Comparison of ENCODE assay signal across 18 cellular contexts in the genomic region with DNA sequence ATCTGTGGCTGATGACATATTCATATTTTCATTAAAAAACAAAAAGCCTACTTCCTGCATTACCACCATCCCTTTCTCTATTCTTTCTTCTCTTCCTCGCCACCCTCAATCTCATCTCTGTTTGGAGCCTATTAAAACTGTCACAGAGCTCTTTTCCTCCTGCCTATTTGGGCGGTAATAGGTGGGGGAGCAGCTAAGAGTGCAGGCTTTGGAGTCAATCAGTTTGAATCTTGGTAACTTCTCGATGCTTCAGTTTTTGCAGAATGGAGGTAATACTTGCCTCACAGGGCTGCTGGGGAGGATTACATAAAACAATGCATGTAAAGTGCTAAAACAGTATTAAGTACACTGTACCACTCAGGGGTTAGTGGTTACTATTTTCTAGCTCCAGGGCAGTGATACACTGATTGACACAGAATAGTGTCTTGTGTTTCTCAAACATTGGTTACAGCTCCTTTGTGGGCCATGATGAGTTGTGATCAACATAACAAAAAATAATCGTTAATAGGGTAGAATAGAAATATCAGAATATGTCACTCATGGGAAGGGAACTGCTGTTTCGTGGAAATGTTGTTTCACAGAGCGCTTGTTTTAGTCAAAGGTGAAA. TPM values are rescaled to one million over a fixed set of nuclear protein-coding genes. Genes with fewer than 3 reads are reported as not detected.
DNase-seq lines count a peak whose midpoint lies in the region; TF ChIP-seq lines count a peak whose summit lies in the region.
"Had no signal": no experiment of that assay in that cellular context is flagged by ENCODE, and none has a peak within 500 bp of the region (broad histone marks: within the 10 kb centered on the region; RNA-seq: fewer than 3 reads in every experiment).

No MANE protein-coding gene starts in this region.

- H3K36me3 ChIP-seq in left ventricle myocardium inferior (no peaks in the 10 kb centered on the region), right atrium auricular region (no peaks in the 10 kb centered on the region), esophagus squamous epithelium (no peaks in the 10 kb centered on the region), neuronal stem cell (replicated peaks in 1 of 2; ENCODE audit: control insufficient read depth in 2 of 2, insufficient read depth in 2 of 2, low read length in 2 of 2) (no peaks in the 10 kb centered on the region), tibial nerve (no peaks in the 10 kb centered on the region), MG63 (no peaks in the 10 kb centered on the region)
- H3K36me3 ChIP-seq: ovary had no signal

- no peak overlapping the region for H3K14ac ChIP-seq in neuronal stem cell (ENCODE audit: low read length)

- no peak overlapping the region for H2AK5ac ChIP-seq in neuronal stem cell (ENCODE audit: low read depth, low read length)

- H3K9me3 ChIP-seq in left ventricle myocardium inferior (replicated peaks) (no peaks in the 10 kb centered on the region), right atrium auricular region (no peaks in the 10 kb centered on the region), esophagus squamous epithelium (no peaks in the 10 kb centered on the region), neuronal stem cell (replicated peaks in 1 of 2; ENCODE audit: control insufficient read depth in 2 of 2, insufficient read depth in 1 of 2, low read depth in 1 of 2, low read length in 2 of 2) (no peaks in the 10 kb centered on the region), tibial nerve (no peaks in the 10 kb centered on the region), MG63 (no peaks in the 10 kb centered on the region)
- H3K9me3 ChIP-seq: ovary, SK-N-SH, testis had no signal

- H3K23ac ChIP-seq in neuronal stem cell (ENCODE audit: low read depth, low read length, poor library complexity), result no peak overlapping the region

- H2BK15ac ChIP-seq in neuronal stem cell (ENCODE audit: low read length), result no peak overlapping the region

- intact Hi-C loops in left ventricle myocardium inferior (cut with micrococcal nuclease), result no loop called here
- intact Hi-C loops in esophagus squamous epithelium (cut with DNase I), result no loop called here

- H3K4me2 ChIP-seq in neuronal stem cell (ENCODE audit: insufficient read depth, low read length, poor library complexity, severe bottlenecking), result peak overlapping the region; percentile 28
- H3K4me2 ChIP-seq: BLaER1 treated with 17β-estradiol and CSF1 and Interleukin-3, amounts not matched to agents 10 nM and 100 nM; SK-N-SH had no signal

- no peak overlapping the region for H2AFZ ChIP-seq in neuronal stem cell (ENCODE audit: low read length)

- DNase-seq in left ventricle myocardium inferior (no peak), right atrium auricular region (ENCODE audit: low spot score) (no peak), esophagus squamous epithelium (lab: John Stamatoyannopoulos, UW) (no peak), neuronal stem cell (ENCODE audit: low spot score) (no peak), NCI-H1105 (lab: John Stamatoyannopoulos, UW) (no peak), tibial nerve (ENCODE audit: low spot score in 2 of 2) (no peak), MG63 (no peak)
- DNase-seq in activated effector memory CD4-positive, alpha-beta T cell treated with anti-CD3 and anti-CD28 coated beads, Interleukin-2, amount 50 U/mL, for 16 hours, result no peak
- DNase-seq: activated CD4-positive, alpha-beta T cell treated with anti-CD3 and anti-CD28 coated beads for 4 hours; activated effector memory CD4-positive, alpha-beta T cell treated with Interleukin-2 at 50 U/mL for 16 hours; left colon; MM.1S; NCI-H82; ovary; SK-N-SH; stimulated activated CD4-positive, alpha-beta T cell treated with anti-CD3 and anti-CD28 coated beads, Interleukin-12 subunit alpha, Interleukin-12 subunit beta, amount 100 ng/mL, for 4 hours; testis had no signal

- WGBS in esophagus squamous epithelium, 2 donors, result 63 to 67% methylated on average over 6 of the region's 6 CpGs
- no CpG with 5 or more reads among the region's 6 CpGs for WGBS in neuronal stem cell (ENCODE audit: extremely low coverage in 2 of 2, insufficient read length in 2 of 2, insufficient replicate concordance in 1 of 2), 2 donors
- WGBS in tibial nerve, 2 donors, result 79 to 91% methylated on average over 6 of the region's 6 CpGs

- H3K9ac ChIP-seq in neuronal stem cell (ENCODE audit: low read depth, low read length, poor library complexity), result no peak overlapping the region
- H3K9ac ChIP-seq: BLaER1 treated with 17β-estradiol and CSF1 and Interleukin-3, amounts not matched to agents 10 nM and 100 nM; SK-N-SH had no signal

- no peak for TF ChIP-seq EP300 in tibial nerve (IDR thresholded peaks at IDR 0.05)

- no peak overlapping the region for H4K91ac ChIP-seq in neuronal stem cell (ENCODE audit: low read depth, low read length, poor library complexity)

- no peak overlapping the region for H3K18ac ChIP-seq in neuronal stem cell (ENCODE audit: low read length)

- peaks cover 2% of the 10 kb centered on the region for H3K79me1 ChIP-seq in neuronal stem cell (ENCODE audit: low read depth, low read length)

- H3K27ac ChIP-seq in left ventricle myocardium inferior (replicated peaks), result peak overlapping the region; percentile 72
- H3K27ac ChIP-seq in right atrium auricular region, result peak overlapping the region in 1 of 2 donors; percentile 56
- peak overlapping the region in 3 of 4 donors; percentile 13 to 30 (median 24) for H3K27ac ChIP-seq in esophagus squamous epithelium
- peak overlapping the region; percentile 43 for H3K27ac ChIP-seq in neuronal stem cell (replicated peaks; ENCODE audit: low read length)
- H3K27ac ChIP-seq in tibial nerve, result no peak overlapping the region
- H3K27ac ChIP-seq: BLaER1 treated with 17β-estradiol and CSF1 and Interleukin-3, amounts not matched to agents 10 nM and 100 nM; ovary; testis had no signal

- H3K4me3 ChIP-seq in left ventricle myocardium inferior (peak overlapping the region; percentile 22), right atrium auricular region (no peak overlapping the region), esophagus squamous epithelium (no peak overlapping the region), neuronal stem cell (ENCODE audit: low read length in 2 of 2) (no peak overlapping the region), tibial nerve (no peak overlapping the region), MG63 (no peak overlapping the region)
- H3K4me3 ChIP-seq: BLaER1 treated with 17β-estradiol and CSF1 and Interleukin-3, amounts not matched to agents 10 nM and 100 nM; ovary; testis had no signal

- no peak overlapping the region for H2BK5ac ChIP-seq in neuronal stem cell (ENCODE audit: low read length)

- H2BK12ac ChIP-seq in neuronal stem cell (ENCODE audit: low read length), result no peak overlapping the region

- no peak overlapping the region for H2BK120ac ChIP-seq in neuronal stem cell (ENCODE audit: low read depth, low read length)

- H3K4me1 ChIP-seq in left ventricle myocardium inferior, result peaks cover 78% of the 10 kb centered on the region
- peaks cover 0 to 55% of the 10 kb centered on the region in 2 donors for H3K4me1 ChIP-seq in right atrium auricular region
- peaks cover 10 to 77% (median 26%) of the 10 kb centered on the region in 3 donors for H3K4me1 ChIP-seq in esophagus squamous epithelium
- peaks cover 24 to 34% of the 10 kb centered on the region in 2 donors for H3K4me1 ChIP-seq in neuronal stem cell (ENCODE audit: control insufficient read depth in 2 of 2, insufficient read depth in 1 of 2, low read depth in 1 of 2, low read length in 2 of 2)
- H3K4me1 ChIP-seq in tibial nerve, result peaks cover 0 to 55% (median 2%) of the 10 kb centered on the region in 4 donors

- H3K4ac ChIP-seq in neuronal stem cell (ENCODE audit: low read length), result no peak overlapping the region

- H4K8ac ChIP-seq in neuronal stem cell (ENCODE audit: low read depth, low read length), result no peak overlapping the region

- TF ChIP-seq CTCF in left ventricle myocardium inferior (IDR thresholded peaks at IDR 0.05; ENCODE audit: borderline replicate concordance) (no peak), right atrium auricular region (IDR thresholded peaks at IDR 0.05) (no peak), esophagus squamous epithelium (IDR thresholded peaks at IDR 0.05) (no peak), tibial nerve (IDR thresholded peaks at IDR 0.05) (no peak)

- no peaks in the 10 kb centered on the region for H3K27me3 ChIP-seq in left ventricle myocardium inferior (ENCODE audit: low read depth)
- H3K27me3 ChIP-seq in right atrium auricular region, result no peaks in the 10 kb centered on the region
- no peaks in the 10 kb centered on the region for H3K27me3 ChIP-seq in esophagus squamous epithelium
- no peaks in the 10 kb centered on the region for H3K27me3 ChIP-seq in neuronal stem cell (ENCODE audit: control insufficient read depth in 3 of 3, insufficient read depth in 3 of 3, low read depth in 1 of 3, low read length in 3 of 3)
- H3K27me3 ChIP-seq in tibial nerve, result no peaks in the 10 kb centered on the region
- no peaks in the 10 kb centered on the region for H3K27me3 ChIP-seq in MG63
- H3K27me3 ChIP-seq: BLaER1 treated with 17β-estradiol and CSF1 and Interleukin-3, amounts not matched to agents 10 nM and 100 nM; ovary; testis had no signal

- no peak for TF ChIP-seq POLR2A in esophagus squamous epithelium (IDR thresholded peaks at IDR 0.05)
- TF ChIP-seq POLR2A in tibial nerve (IDR thresholded peaks at IDR 0.05), result no peak

RNA-seq across cellular contexts. Expression of a gene that starts 14.0 kb away (rescaled TPM):
- 30.3 TPM for total RNA-seq in left ventricle myocardium inferior
- 10 to 100 TPM; 13.5 to 26.3 TPM for total RNA-seq in right atrium auricular region
- total RNA-seq in esophagus squamous epithelium, result 100 to 1,000 TPM in 2 of 4 donors, 10 to 100 TPM in 2; 71.0 to 121 (median 105) TPM
- polyA plus RNA-seq in neuronal stem cell (2013, experiment 1 of 2), result 19.5 TPM
- 18.5 TPM for polyA plus RNA-seq in neuronal stem cell (2013, experiment 2 of 2)
- total RNA-seq in tibial nerve, result 10 to 100 TPM; 21.8 to 43.2 (median 32.0) TPM
- total RNA-seq in MG63 (2014; rRNA removed; shearing (Covaris generic); ENCODE audit: low replicate concordance), result 4.4 and 7.0 TPM in 2 replicates

Comparison
In these comparisons a context has a peak if more than half of its experiments do, and no peak if none do; other contexts are left out.
1. H3K27ac ChIP-seq: peak in left ventricle myocardium inferior (single experiment), esophagus squamous epithelium (3 of 4) and neuronal stem cell (single experiment); none in tibial nerve (0 of 4).